Comparison of ENCODE assay signal across 8 cellular contexts in the genomic region with DNA sequence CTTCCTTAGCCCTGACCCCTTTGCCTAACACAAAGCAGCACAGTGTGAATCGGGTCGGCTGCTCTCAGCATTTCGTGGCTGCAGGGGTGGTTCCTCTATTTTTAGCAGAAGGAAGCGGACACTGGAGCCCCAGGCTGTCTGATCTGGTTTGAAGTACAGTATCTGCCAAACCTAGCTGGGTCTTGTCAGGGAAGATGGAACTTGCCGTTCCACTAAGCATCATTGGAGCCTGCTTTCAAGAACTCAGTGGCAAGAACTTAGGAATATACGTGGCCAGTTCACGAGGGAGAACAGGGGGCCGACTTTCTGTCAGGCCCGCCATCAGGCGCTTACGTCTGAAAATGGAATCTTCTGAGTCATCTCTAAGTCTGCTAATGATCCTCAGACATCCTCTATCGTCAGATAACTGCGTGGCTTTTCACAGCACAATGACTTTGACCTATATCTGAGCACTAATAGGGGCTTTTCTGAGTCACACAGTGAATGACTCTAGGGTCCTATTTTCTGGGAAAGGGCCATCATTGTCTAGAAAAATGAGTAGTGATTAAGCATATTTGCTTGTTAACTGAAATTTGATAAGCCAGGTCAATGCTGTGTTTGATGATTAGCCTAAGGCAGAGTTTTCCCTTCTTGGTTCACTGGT. TPM values are rescaled to one million over a fixed set of nuclear protein-coding genes. Genes with fewer than 3 reads are reported as not detected.
DNase-seq lines count a peak whose midpoint lies in the region; ATAC-seq and TF ChIP-seq lines count a peak whose summit lies in the region.

No MANE protein-coding gene starts in this region.

- H2BK120ac ChIP-seq in IMR-90 (ENCODE audit: low read depth, low read length): peak overlapping the region; percentile 92

- H3K27me3 ChIP-seq in IMR-90 (ENCODE audit: control insufficient read depth, insufficient read depth, low read length) (no peaks in the 10 kb centered on the region), dorsolateral prefrontal cortex (no peaks in the 10 kb centered on the region), stomach smooth muscle (ENCODE audit: control insufficient read depth in 1 of 2, insufficient read depth in 2 of 2, low read length in 2 of 2) (no peaks in the 10 kb centered on the region)

- WGBS in IMR-90 (ENCODE audit: extremely low coverage in 2 of 2, insufficient read length in 1 of 2), 2 experiments: 6% methylated on average over 3 of the region's 13 CpGs; no CpG with 5 or more reads in 1 of the 2 experiments

- H3K4ac ChIP-seq in IMR-90 (ENCODE audit: low read depth, low read length): peak overlapping the region; percentile 96

- H3K23ac ChIP-seq in IMR-90 (ENCODE audit: low read depth, low read length): peak overlapping the region; percentile 93

- peak overlapping the region; percentile 21 for H3K4me2 ChIP-seq in IMR-90 (ENCODE audit: low read depth, low read length)

- peak overlapping the region; percentile 62 for H3K18ac ChIP-seq in IMR-90 (ENCODE audit: low read depth, low read length)

- H2BK15ac ChIP-seq in IMR-90 (ENCODE audit: low read depth, low read length): peak overlapping the region; percentile 63; the same call in 1 of the 3 replicates

- no peak overlapping the region for H3K4me3 ChIP-seq in IMR-90 (ENCODE audit: insufficient read depth, low read depth, low read length)
- peak overlapping the region in 1 of 59 donors; percentile 0 for H3K4me3 ChIP-seq in dorsolateral prefrontal cortex
- peak overlapping the region in 1 of 2 donors; percentile 14 for H3K4me3 ChIP-seq in stomach smooth muscle (ENCODE audit: low read length in 2 of 2)

- BruUV-seq in IMR-90 (replicated peaks; lab: Mats Ljungman, UMichigan): no TSS peak

- H3K36me3 ChIP-seq in IMR-90 (ENCODE audit: control insufficient read depth, insufficient read depth, low read length) (peaks cover 22% of the 10 kb centered on the region), stomach smooth muscle (ENCODE audit: control insufficient read depth in 2 of 2, insufficient read depth in 2 of 2, low read length in 2 of 2) (peaks cover 21 to 32% of the 10 kb centered on the region in 2 donors)

- H3K14ac ChIP-seq in IMR-90 (replicated peaks; ENCODE audit: low read depth, low read length): peak overlapping the region; percentile 96

- H4K91ac ChIP-seq in IMR-90 (ENCODE audit: insufficient read depth, low read depth, low read length): peak overlapping the region; percentile 77

- dilution Hi-C loops in IMR-90 (cut with HindIII; ENCODE audit: low sequenced_read_pairs, unreplicated experiment): no loop called here

- peak; percentile 16; the same call in 1 of the 2 replicates for TF ChIP-seq POLR2A in IMR-90 (IDR thresholded peaks at IDR 0.05; ENCODE audit: low read depth, low read length)

- intact Hi-C loops in IMR-90 (cut with micrococcal nuclease) (loop anchor here (1.0 kb wide), 1 partner anchor 43 kb away; a partner anchor contains a TSS), dorsolateral prefrontal cortex (cut with DNase I) (no loop called here)

- in situ Hi-C loops in ACHN (cut with HindIII; ENCODE audit: low pct_ligation_motif_present, low pct_unique_long_range_greater_than_20kb, low sequenced_read_pairs) (no loop called here), IMR-90 (cut with MboI; ENCODE audit: low sequenced_read_pairs) (no loop called here)

- ATAC-seq in GM19397 (IDR thresholded peaks at IDR 0.05; ENCODE audit: unreplicated experiment): peak; percentile 59
- peak; percentile 86 for ATAC-seq in IMR-90 (ENCODE audit: low read depth)

- H3K9me3 ChIP-seq in IMR-90 (ENCODE audit: control insufficient read depth, insufficient read depth, low read length) (no peaks in the 10 kb centered on the region), stomach smooth muscle (ENCODE audit: control insufficient read depth in 2 of 2, low read length in 2 of 2) (no peaks in the 10 kb centered on the region)

- TF ChIP-seq CTCF in IMR-90 (conservative IDR thresholded peaks at IDR 0.05; ENCODE audit: low read depth, low read length): no peak
- no peak for TF ChIP-seq CTCF in dorsolateral prefrontal cortex (IDR thresholded peaks at IDR 0.05 in 54 of 56, conservative IDR thresholded peaks at IDR 0.05 in 2 of 56; ENCODE audit: low read depth in 1 of 56, partially characterized antibody in 56 of 56)

- H3K9me1 ChIP-seq in IMR-90 (ENCODE audit: insufficient read depth, low read length): peaks cover 3% of the 10 kb centered on the region

- H3K56ac ChIP-seq in IMR-90 (ENCODE audit: extremely low read depth, insufficient read depth, low read length): peak overlapping the region; percentile 46

- peak; percentile 75 for DNase-seq in ACHN
- DNase-seq in IMR-90: peak; percentile 99
- peak; percentile 63 for DNase-seq in activated CD4-positive, alpha-beta T cell treated with anti-CD3 and anti-CD28 coated beads for 48 hours
- DNase-seq in dorsolateral prefrontal cortex: peak in 4 of 10 donors; percentile 30 to 63 (median 55)
- peak; percentile 80 for DNase-seq in myocyte (ENCODE audit: low read depth)
- DNase-seq in HT-29 (ENCODE audit: low spot score): no peak

- H2BK5ac ChIP-seq in IMR-90 (ENCODE audit: low read depth, low read length, poor library complexity, severe bottlenecking): peak overlapping the region; percentile 81

- CTCF ChIA-PET in IMR-90 (lab: Yijun Ruan, JAX): no interaction called here

- H2AFZ ChIP-seq in IMR-90 (replicated peaks; ENCODE audit: low read length, poor library complexity): peak overlapping the region; percentile 82

- peak overlapping the region; percentile 30 to 89 for H4K8ac ChIP-seq in IMR-90 (ENCODE audit: low read depth in 2 of 2, low read length in 2 of 2)

- peak overlapping the region; percentile 23 for H4K5ac ChIP-seq in IMR-90 (ENCODE audit: low read depth, low read length)

- H2BK20ac ChIP-seq in IMR-90 (ENCODE audit: low read depth, low read length): peak overlapping the region; percentile 79

- H3K4me1 ChIP-seq in IMR-90 (ENCODE audit: control insufficient read depth, insufficient read depth, low read length): peaks cover 18% of the 10 kb centered on the region
- H3K4me1 ChIP-seq in stomach smooth muscle (ENCODE audit: control insufficient read depth, insufficient read depth, low read length): peaks cover 2% of the 10 kb centered on the region

- H2AK9ac ChIP-seq in IMR-90 (replicated peaks; ENCODE audit: low read depth, low read length, poor library complexity): peak overlapping the region; percentile 85

- peak overlapping the region; percentile 80 for H2AK5ac ChIP-seq in IMR-90 (ENCODE audit: low read depth, low read length)

- TF ChIP-seq RAD21 in IMR-90 (IDR thresholded peaks at IDR 0.05; ENCODE audit: low read length): peak; percentile 33; the same call in 1 of the 2 replicates

- H3K9ac ChIP-seq in IMR-90 (ENCODE audit: low read depth, low read length) (peak overlapping the region; percentile 37), stomach smooth muscle (ENCODE audit: low read length in 2 of 2) (peak overlapping the region; percentile 55 to 66)

- peak overlapping the region; percentile 83 for H3K27ac ChIP-seq in IMR-90 (ENCODE audit: insufficient read depth, low read length)
- H3K27ac ChIP-seq in dorsolateral prefrontal cortex: peak overlapping the region in 56 of 59 donors; percentile 4 to 92 (median 70)
- H3K27ac ChIP-seq in stomach smooth muscle (ENCODE audit: low read length): peak overlapping the region; percentile 62

- peaks cover 5% of the 10 kb centered on the region; the same call in 1 of the 2 replicates for H4K20me1 ChIP-seq in IMR-90 (ENCODE audit: insufficient read depth, low read length)

- H3K79me1 ChIP-seq in IMR-90 (ENCODE audit: low read depth in 1 of 2, low read length in 2 of 2): peaks cover 0 to 9% of the 10 kb centered on the region in 2 experiments; a peak in 2 of 4 replicates

- POLR2A ChIA-PET in IMR-90 (lab: Charles Lee; ENCODE audit: unreplicated experiment): no interaction called here

TF ChIP-seq in IMR-90, 13 proteins besides CTCF, POLR2A, EP300 and RAD21 (continues in another document):
- TF ChIP-seq MXI1 (IDR thresholded peaks at IDR 0.05; ENCODE audit: borderline replicate concordance, low read depth, low read length): no peak; the same call in 1 of the 2 replicates
- no peak for TF ChIP-seq CEBPB (IDR thresholded peaks at IDR 0.05; ENCODE audit: low read depth, low read length)
- peak; percentile 18; the same call in 1 of the 2 replicates for TF ChIP-seq SMC3 (IDR thresholded peaks at IDR 0.05; ENCODE audit: low read depth, low read length)
- peak; percentile 32; the same call in 1 of the 2 replicates for TF ChIP-seq BHLHE40 (IDR thresholded peaks at IDR 0.05; ENCODE audit: low read depth, low read length)
- TF ChIP-seq CHD1 (IDR thresholded peaks at IDR 0.05; ENCODE audit: low read depth, low read length): no peak
- TF ChIP-seq RFX5 (IDR thresholded peaks at IDR 0.05; ENCODE audit: low read depth, low read length): no peak
- TF ChIP-seq MAFK (IDR thresholded peaks at IDR 0.05; ENCODE audit: low read depth, low read length): peak; percentile 37; the same call in 1 of the 2 replicates
- peak; percentile 69 for TF ChIP-seq NFE2L2 (IDR thresholded peaks at IDR 0.05; ENCODE audit: low read depth, low read length)
- no peak for TF ChIP-seq MAZ (IDR thresholded peaks at IDR 0.05; ENCODE audit: borderline replicate concordance, low read depth, low read length)
- TF ChIP-seq FOS (IDR thresholded peaks at IDR 0.05; ENCODE audit: low read depth, low read length): peak; percentile 99
- TF ChIP-seq, protein P1, sequence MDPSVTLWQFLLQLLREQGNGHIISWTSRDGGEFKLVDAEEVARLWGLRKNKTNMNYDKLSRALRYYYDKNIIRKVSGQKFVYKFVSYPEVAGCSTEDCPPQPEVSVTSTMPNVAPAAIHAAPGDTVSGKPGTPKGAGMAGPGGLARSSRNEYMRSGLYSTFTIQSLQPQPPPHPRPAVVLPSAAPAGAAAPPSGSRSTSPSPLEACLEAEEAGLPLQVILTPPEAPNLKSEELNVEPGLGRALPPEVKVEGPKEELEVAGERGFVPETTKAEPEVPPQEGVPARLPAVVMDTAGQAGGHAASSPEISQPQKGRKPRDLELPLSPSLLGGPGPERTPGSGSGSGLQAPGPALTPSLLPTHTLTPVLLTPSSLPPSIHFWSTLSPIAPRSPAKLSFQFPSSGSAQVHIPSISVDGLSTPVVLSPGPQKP (IDR thresholded peaks at IDR 0.05; ENCODE audit: borderline replicate concordance, low read depth, low read length): no peak

RNA-seq across cellular contexts. Expression of a gene that starts 43.3 kb away (rescaled TPM):
- total RNA-seq in IMR-90 (2012; rRNA removed) (35.8 and 41.0 TPM in 2 replicates), dorsolateral prefrontal cortex (100 to 1,000 TPM; 134 to 718 (median 501) TPM), myocyte (55.2 and 59.7 TPM in 2 replicates)
- polyA plus RNA-seq in IMR-90 (2012; rRNA removed): 60.5 and 68.9 TPM in 2 replicates
- 45.5 and 54.7 TPM in 2 replicates for polyA plus RNA-seq in IMR-90 (2012; cell fraction: cytosol; rRNA removed)
- polyA plus RNA-seq in IMR-90 (2012; cell fraction: nucleus; rRNA removed; ENCODE audit: low replicate concordance): 36.7 and 43.5 TPM in 2 replicates
- polyA plus RNA-seq in myocyte (2012): 58.1 TPM
- total RNA-seq in HT-29 (2014; rRNA removed; shearing (Covaris generic)): 6.9 and 7.0 TPM in 2 replicates
